In the genomic region with DNA sequence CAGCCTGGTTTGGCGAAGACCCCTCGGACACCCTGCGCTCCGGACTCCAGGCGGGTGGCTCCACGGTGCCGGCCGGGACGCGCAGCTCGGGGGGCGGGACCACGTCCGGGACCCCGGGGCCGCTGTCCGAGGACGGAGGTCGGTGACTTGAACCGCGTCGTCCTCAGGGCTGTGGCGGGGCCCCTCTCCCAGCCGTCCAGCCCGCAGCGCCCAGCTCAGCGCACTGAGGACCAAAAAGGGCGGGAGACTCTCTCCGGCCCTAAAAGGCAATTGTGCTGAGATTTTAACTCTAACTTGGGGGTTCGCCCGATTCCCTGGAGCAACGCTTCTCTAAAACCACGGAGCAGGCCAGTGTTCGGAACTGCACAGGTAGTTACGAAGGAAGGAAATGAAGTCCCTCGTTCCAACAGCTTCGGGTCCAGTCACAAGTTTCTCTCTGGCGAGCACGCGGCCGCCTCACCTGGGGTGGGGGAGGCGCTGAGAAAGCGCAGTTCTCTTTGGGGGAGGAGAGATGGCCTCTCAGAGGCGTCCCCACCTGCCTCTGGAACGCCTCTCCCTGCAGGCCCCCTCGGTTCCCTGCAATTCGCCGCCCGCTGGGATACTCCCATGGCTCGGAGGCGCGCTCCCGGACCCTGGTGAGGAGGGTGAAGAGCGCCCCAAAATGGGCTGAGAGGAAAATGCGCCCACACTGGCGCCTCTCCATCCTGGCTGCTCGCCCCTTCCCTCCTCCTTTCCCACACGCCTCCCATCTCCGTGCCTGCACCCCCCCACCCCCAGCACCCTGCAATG, we compare ENCODE assay signal across 1 cellular context.
TF ChIP-seq lines count a peak whose summit lies in the region.

No MANE protein-coding gene starts in this region.

TF ChIP-seq in WTC11, 78 proteins besides CTCF, POLR2A, EP300 and RAD21 (continued from another document and continues in another):
- TF ChIP-seq, protein P1, sequence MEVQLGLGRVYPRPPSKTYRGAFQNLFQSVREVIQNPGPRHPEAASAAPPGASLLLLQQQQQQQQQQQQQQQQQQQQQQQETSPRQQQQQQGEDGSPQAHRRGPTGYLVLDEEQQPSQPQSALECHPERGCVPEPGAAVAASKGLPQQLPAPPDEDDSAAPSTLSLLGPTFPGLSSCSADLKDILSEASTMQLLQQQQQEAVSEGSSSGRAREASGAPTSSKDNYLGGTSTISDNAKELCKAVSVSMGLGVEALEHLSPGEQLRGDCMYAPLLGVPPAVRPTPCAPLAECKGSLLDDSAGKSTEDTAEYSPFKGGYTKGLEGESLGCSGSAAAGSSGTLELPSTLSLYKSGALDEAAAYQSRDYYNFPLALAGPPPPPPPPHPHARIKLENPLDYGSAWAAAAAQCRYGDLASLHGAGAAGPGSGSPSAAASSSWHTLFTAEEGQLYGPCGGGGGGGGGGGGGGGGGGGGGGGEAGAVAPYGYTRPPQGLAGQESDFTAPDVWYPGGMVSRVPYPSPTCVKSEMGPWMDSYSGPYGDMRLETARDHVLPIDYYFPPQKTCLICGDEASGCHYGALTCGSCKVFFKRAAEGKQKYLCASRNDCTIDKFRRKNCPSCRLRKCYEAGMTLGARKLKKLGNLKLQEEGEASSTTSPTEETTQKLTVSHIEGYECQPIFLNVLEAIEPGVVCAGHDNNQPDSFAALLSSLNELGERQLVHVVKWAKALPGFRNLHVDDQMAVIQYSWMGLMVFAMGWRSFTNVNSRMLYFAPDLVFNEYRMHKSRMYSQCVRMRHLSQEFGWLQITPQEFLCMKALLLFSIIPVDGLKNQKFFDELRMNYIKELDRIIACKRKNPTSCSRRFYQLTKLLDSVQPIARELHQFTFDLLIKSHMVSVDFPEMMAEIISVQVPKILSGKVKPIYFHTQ (CRISPR knock-in tag; IDR thresholded peaks at IDR 0.05): no peak
- TF ChIP-seq CREB1 (CRISPR knock-in tag; IDR thresholded peaks at IDR 0.05): no peak
- no peak for TF ChIP-seq MYBL2 (CRISPR knock-in tag; IDR thresholded peaks at IDR 0.05)
- TF ChIP-seq GRHL2 (CRISPR knock-in tag; IDR thresholded peaks at IDR 0.05; ENCODE audit: insufficient replicate concordance, severe bottlenecking): no peak
- 0 out of 2 replicates have a peak, but pooled peaks have one; percentile 13 for TF ChIP-seq TEAD4 (CRISPR knock-in tag; IDR thresholded peaks at IDR 0.05)
- TF ChIP-seq, protein P2, sequence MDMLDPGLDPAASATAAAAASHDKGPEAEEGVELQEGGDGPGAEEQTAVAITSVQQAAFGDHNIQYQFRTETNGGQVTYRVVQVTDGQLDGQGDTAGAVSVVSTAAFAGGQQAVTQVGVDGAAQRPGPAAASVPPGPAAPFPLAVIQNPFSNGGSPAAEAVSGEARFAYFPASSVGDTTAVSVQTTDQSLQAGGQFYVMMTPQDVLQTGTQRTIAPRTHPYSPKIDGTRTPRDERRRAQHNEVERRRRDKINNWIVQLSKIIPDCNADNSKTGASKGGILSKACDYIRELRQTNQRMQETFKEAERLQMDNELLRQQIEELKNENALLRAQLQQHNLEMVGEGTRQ (CRISPR knock-in tag; IDR thresholded peaks at IDR 0.05): no peak
- 0 out of 2 replicates have a peak, but pooled peaks have one; percentile 43 for TF ChIP-seq ZNF423 (CRISPR knock-in tag; IDR thresholded peaks at IDR 0.05)
- no peak for TF ChIP-seq ZNF232 (CRISPR knock-in tag; IDR thresholded peaks at IDR 0.05)
- TF ChIP-seq, protein P3, sequence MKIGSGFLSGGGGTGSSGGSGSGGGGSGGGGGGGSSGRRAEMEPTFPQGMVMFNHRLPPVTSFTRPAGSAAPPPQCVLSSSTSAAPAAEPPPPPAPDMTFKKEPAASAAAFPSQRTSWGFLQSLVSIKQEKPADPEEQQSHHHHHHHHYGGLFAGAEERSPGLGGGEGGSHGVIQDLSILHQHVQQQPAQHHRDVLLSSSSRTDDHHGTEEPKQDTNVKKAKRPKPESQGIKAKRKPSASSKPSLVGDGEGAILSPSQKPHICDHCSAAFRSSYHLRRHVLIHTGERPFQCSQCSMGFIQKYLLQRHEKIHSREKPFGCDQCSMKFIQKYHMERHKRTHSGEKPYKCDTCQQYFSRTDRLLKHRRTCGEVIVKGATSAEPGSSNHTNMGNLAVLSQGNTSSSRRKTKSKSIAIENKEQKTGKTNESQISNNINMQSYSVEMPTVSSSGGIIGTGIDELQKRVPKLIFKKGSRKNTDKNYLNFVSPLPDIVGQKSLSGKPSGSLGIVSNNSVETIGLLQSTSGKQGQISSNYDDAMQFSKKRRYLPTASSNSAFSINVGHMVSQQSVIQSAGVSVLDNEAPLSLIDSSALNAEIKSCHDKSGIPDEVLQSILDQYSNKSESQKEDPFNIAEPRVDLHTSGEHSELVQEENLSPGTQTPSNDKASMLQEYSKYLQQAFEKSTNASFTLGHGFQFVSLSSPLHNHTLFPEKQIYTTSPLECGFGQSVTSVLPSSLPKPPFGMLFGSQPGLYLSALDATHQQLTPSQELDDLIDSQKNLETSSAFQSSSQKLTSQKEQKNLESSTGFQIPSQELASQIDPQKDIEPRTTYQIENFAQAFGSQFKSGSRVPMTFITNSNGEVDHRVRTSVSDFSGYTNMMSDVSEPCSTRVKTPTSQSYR (CRISPR knock-in tag; IDR thresholded peaks at IDR 0.05): peak; percentile 71; the same call in 1 of the 2 replicates
- TF ChIP-seq JUN (CRISPR knock-in tag; IDR thresholded peaks at IDR 0.05): 0 out of 2 replicates have a peak, but pooled peaks have one; percentile 52
- TF ChIP-seq, protein P4, sequence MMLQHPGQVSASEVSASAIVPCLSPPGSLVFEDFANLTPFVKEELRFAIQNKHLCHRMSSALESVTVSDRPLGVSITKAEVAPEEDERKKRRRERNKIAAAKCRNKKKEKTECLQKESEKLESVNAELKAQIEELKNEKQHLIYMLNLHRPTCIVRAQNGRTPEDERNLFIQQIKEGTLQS (CRISPR knock-in tag; conservative IDR thresholded peaks at IDR 0.05): no peak
- TF ChIP-seq NR1H2 (CRISPR knock-in tag; IDR thresholded peaks at IDR 0.05): no peak; the same call in 1 of the 2 replicates
- no peak; the same call in 1 of the 2 replicates for TF ChIP-seq CBFB (CRISPR knock-in tag; IDR thresholded peaks at IDR 0.05; ENCODE audit: low read depth)
- TF ChIP-seq ATF1 (CRISPR knock-in tag; IDR thresholded peaks at IDR 0.05): no peak
- TF ChIP-seq ZNF263 (CRISPR knock-in tag; IDR thresholded peaks at IDR 0.05; ENCODE audit: low read depth): 0 out of 2 replicates have a peak, but pooled peaks have one; percentile 13
- TF ChIP-seq, protein P5, sequence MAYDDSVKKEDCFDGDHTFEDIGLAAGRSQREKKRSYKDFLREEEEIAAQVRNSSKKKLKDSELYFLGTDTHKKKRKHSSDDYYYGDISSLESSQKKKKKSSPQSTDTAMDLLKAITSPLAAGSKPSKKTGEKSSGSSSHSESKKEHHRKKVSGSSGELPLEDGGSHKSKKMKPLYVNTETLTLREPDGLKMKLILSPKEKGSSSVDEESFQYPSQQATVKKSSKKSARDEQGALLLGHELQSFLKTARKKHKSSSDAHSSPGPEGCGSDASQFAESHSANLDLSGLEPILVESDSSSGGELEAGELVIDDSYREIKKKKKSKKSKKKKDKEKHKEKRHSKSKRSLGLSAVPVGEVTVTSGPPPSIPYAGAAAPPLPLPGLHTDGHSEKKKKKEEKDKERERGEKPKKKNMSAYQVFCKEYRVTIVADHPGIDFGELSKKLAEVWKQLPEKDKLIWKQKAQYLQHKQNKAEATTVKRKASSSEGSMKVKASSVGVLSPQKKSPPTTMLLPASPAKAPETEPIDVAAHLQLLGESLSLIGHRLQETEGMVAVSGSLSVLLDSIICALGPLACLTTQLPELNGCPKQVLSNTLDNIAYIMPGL (CRISPR knock-in tag; IDR thresholded peaks at IDR 0.05): no peak; the same call in 1 of the 2 replicates
- TF ChIP-seq, protein P6, sequence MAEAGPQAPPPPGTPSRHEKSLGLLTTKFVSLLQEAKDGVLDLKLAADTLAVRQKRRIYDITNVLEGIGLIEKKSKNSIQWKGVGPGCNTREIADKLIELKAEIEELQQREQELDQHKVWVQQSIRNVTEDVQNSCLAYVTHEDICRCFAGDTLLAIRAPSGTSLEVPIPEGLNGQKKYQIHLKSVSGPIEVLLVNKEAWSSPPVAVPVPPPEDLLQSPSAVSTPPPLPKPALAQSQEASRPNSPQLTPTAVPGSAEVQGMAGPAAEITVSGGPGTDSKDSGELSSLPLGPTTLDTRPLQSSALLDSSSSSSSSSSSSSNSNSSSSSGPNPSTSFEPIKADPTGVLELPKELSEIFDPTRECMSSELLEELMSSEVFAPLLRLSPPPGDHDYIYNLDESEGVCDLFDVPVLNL (CRISPR knock-in tag; IDR thresholded peaks at IDR 0.05; ENCODE audit: borderline replicate concordance, low read depth): no peak
- no peak for TF ChIP-seq ZNF317 (CRISPR knock-in tag; IDR thresholded peaks at IDR 0.05; ENCODE audit: borderline replicate concordance, low read depth)
- TF ChIP-seq, protein P7, sequence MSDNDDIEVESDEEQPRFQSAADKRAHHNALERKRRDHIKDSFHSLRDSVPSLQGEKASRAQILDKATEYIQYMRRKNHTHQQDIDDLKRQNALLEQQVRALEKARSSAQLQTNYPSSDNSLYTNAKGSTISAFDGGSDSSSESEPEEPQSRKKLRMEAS (CRISPR knock-in tag; IDR thresholded peaks at IDR 0.05): peak; percentile 88
- TF ChIP-seq GTF2I (CRISPR knock-in tag; conservative IDR thresholded peaks at IDR 0.05): no peak
- TF ChIP-seq ZNF396 (CRISPR knock-in tag; IDR thresholded peaks at IDR 0.05; ENCODE audit: borderline replicate concordance): no peak
- peak; percentile 82; the same call in 1 of the 2 replicates for TF ChIP-seq TEAD1 (CRISPR knock-in tag; IDR thresholded peaks at IDR 0.05)
- TF ChIP-seq FOXK1 (CRISPR knock-in tag; IDR thresholded peaks at IDR 0.05): no peak
- TF ChIP-seq, protein P8, sequence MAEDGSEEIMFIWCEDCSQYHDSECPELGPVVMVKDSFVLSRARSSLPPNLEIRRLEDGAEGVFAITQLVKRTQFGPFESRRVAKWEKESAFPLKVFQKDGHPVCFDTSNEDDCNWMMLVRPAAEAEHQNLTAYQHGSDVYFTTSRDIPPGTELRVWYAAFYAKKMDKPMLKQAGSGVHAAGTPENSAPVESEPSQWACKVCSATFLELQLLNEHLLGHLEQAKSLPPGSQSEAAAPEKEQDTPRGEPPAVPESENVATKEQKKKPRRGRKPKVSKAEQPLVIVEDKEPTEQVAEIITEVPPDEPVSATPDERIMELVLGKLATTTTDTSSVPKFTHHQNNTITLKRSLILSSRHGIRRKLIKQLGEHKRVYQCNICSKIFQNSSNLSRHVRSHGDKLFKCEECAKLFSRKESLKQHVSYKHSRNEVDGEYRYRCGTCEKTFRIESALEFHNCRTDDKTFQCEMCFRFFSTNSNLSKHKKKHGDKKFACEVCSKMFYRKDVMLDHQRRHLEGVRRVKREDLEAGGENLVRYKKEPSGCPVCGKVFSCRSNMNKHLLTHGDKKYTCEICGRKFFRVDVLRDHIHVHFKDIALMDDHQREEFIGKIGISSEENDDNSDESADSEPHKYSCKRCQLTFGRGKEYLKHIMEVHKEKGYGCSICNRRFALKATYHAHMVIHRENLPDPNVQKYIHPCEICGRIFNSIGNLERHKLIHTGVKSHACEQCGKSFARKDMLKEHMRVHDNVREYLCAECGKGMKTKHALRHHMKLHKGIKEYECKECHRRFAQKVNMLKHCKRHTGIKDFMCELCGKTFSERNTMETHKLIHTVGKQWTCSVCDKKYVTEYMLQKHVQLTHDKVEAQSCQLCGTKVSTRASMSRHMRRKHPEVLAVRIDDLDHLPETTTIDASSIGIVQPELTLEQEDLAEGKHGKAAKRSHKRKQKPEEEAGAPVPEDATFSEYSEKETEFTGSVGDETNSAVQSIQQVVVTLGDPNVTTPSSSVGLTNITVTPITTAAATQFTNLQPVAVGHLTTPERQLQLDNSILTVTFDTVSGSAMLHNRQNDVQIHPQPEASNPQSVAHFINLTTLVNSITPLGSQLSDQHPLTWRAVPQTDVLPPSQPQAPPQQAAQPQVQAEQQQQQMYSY (CRISPR knock-in tag; IDR thresholded peaks at IDR 0.05): peak; percentile 26; the same call in 1 of the 2 replicates
- TF ChIP-seq, protein P9, sequence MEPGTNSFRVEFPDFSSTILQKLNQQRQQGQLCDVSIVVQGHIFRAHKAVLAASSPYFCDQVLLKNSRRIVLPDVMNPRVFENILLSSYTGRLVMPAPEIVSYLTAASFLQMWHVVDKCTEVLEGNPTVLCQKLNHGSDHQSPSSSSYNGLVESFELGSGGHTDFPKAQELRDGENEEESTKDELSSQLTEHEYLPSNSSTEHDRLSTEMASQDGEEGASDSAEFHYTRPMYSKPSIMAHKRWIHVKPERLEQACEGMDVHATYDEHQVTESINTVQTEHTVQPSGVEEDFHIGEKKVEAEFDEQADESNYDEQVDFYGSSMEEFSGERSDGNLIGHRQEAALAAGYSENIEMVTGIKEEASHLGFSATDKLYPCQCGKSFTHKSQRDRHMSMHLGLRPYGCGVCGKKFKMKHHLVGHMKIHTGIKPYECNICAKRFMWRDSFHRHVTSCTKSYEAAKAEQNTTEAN (CRISPR knock-in tag; IDR thresholded peaks at IDR 0.05): no peak
- TF ChIP-seq NFATC4 (CRISPR knock-in tag; IDR thresholded peaks at IDR 0.05): no peak
- TF ChIP-seq, protein P10, sequence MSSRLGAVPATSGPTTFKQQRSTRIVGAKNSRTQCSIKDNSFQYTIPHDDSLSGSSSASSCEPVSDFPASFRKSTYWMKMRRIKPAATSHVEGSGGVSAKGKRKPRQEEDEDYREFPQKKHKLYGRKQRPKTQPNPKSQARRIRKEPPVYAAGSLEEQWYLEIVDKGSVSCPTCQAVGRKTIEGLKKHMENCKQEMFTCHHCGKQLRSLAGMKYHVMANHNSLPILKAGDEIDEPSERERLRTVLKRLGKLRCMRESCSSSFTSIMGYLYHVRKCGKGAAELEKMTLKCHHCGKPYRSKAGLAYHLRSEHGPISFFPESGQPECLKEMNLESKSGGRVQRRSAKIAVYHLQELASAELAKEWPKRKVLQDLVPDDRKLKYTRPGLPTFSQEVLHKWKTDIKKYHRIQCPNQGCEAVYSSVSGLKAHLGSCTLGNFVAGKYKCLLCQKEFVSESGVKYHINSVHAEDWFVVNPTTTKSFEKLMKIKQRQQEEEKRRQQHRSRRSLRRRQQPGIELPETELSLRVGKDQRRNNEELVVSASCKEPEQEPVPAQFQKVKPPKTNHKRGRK (CRISPR knock-in tag; IDR thresholded peaks at IDR 0.05; ENCODE audit: borderline replicate concordance): no peak
- TF ChIP-seq SMAD3 (CRISPR knock-in tag; IDR thresholded peaks at IDR 0.05; ENCODE audit: borderline replicate concordance): no peak
- TF ChIP-seq OVOL2 (CRISPR knock-in tag; IDR thresholded peaks at IDR 0.05; ENCODE audit: borderline replicate concordance): no peak
- no peak for TF ChIP-seq JAZF1 (CRISPR knock-in tag; IDR thresholded peaks at IDR 0.05)
- no peak for TF ChIP-seq ZNF138 (CRISPR knock-in tag; conservative IDR thresholded peaks at IDR 0.05)
- TF ChIP-seq, protein P11, sequence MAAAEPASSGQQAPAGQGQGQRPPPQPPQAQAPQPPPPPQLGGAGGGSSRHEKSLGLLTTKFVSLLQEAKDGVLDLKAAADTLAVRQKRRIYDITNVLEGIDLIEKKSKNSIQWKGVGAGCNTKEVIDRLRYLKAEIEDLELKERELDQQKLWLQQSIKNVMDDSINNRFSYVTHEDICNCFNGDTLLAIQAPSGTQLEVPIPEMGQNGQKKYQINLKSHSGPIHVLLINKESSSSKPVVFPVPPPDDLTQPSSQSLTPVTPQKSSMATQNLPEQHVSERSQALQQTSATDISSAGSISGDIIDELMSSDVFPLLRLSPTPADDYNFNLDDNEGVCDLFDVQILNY (CRISPR knock-in tag; IDR thresholded peaks at IDR 0.05): 0 out of 2 replicates have a peak, but pooled peaks have one; percentile 38
